Comparison of ENCODE assay signal across 9 cellular contexts in genomic region chr5:60883229-60883628, GRCh38. TPM values are rescaled to one million over a fixed set of nuclear protein-coding genes. Genes with fewer than 3 reads are reported as not detected.
A peak's percentile ranks its signal among the peaks of the same experiment; 100 is the strongest.
DNase-seq lines count a peak whose midpoint lies in the region; ATAC-seq, FAIRE-seq and TF ChIP-seq lines count a peak whose summit lies in the region.
"Had no signal": no experiment of that assay in that cellular context is flagged by ENCODE, and none has a peak within 500 bp of the region (broad histone marks: within the 10 kb centered on the region; RNA-seq: fewer than 3 reads in every experiment).

No MANE protein-coding gene starts in this region.

- no peak overlapping the region for H3K4me3 ChIP-seq in bronchial epithelial cell (ENCODE audit: low read depth, low read length)

- no peaks in the 10 kb centered on the region for H3K27me3 Mint-ChIP-seq in neural crest cell (ENCODE audit: low read depth)
- H3K27me3 Mint-ChIP-seq: activated T-cell treated with anti-CD3 and anti-CD28 coated beads, Interleukin-2, amount 50 U/mL, for 24 hours had no signal

- H3K27me3 ChIP-seq in bronchial epithelial cell (ENCODE audit: control insufficient read depth, insufficient read depth, low read length) = no peaks in the 10 kb centered on the region

- H3K27ac Mint-ChIP-seq in neural crest cell (ENCODE audit: unreplicated experiment) = no peak overlapping the region
- H3K27ac Mint-ChIP-seq: activated T-cell treated with anti-CD3 and anti-CD28 coated beads, Interleukin-2, amount 50 U/mL, for 24 hours had no signal

- H3K4me1 Mint-ChIP-seq in neural crest cell = no peaks in the 10 kb centered on the region

- peaks cover 48% of the 10 kb centered on the region for H3K36me3 Mint-ChIP-seq in neural crest cell (ENCODE audit: low read depth)

- TF ChIP-seq CTCF in GM10248 (IDR thresholded peaks at IDR 0.05; ENCODE audit: control extremely low read depth, extremely low read depth, low read depth, missing control alignments) (peak; percentile 31), bronchial epithelial cell (IDR thresholded peaks at IDR 0.05; ENCODE audit: insufficient read depth, low read length, severe bottlenecking) (peak; percentile 46), neural crest cell (conservative IDR thresholded peaks at IDR 0.05) (peak; percentile 55)

- POLR2A ChIA-PET in GM10248 (lab: Yijun Ruan, JAX) = no interaction called here

- FAIRE-seq in bronchial epithelial cell (lab: Jason Lieb, UNC) = no peak

- no peak for ATAC-seq in HG03571 (IDR thresholded peaks at IDR 0.05; ENCODE audit: unreplicated experiment)

- DNase-seq in GM10248 (ENCODE audit: extremely low spot score) (peak; percentile 29), LHCN-M2 (ENCODE audit: low read depth) (peak; percentile 7), bronchial epithelial cell (ENCODE audit: low read depth) (peak; percentile 38), neural crest cell (ENCODE audit: low read depth, low spot score) (no peak), SK-N-DZ (ENCODE audit: low spot score) (no peak)
- DNase-seq in activated CD4-positive, alpha-beta T cell treated with anti-CD3 and anti-CD28 coated beads for 48 hours = no peak
- DNase-seq: activated T-cell treated with anti-CD3 and anti-CD28 coated beads, Interleukin-2, amount 50 U/mL, for 24 hours; NCI-H2029 treated with DMSO at 0.1 percent for 48 hours had no signal

- CTCF ChIA-PET in GM10248 (lab: Yijun Ruan, JAX) = no interaction called here

- H3K36me3 ChIP-seq in bronchial epithelial cell (ENCODE audit: control insufficient read depth, insufficient read depth, low read length) = no peaks in the 10 kb centered on the region

- H3K9me3 Mint-ChIP-seq in neural crest cell = peaks cover 4% of the 10 kb centered on the region

- H3K4me3 Mint-ChIP-seq in neural crest cell = no peak overlapping the region
- H3K4me3 Mint-ChIP-seq: activated T-cell treated with anti-CD3 and anti-CD28 coated beads, Interleukin-2, amount 50 U/mL, for 24 hours had no signal

RNA-seq across cellular contexts. Expression of gene ELOVL7, which starts 39.2 kb away (rescaled TPM):
- total RNA-seq in LHCN-M2 (2014; rRNA removed) = not detected in 2 replicates
- polyA plus RNA-seq in LHCN-M2 (2012) = not detected
- 22.1 and 45.6 TPM in 2 replicates for total RNA-seq in bronchial epithelial cell
- total RNA-seq in neural crest cell = 0.42 and 0.96 TPM in 2 replicates
- 1.6 and 2.8 TPM in 2 replicates for polyA plus RNA-seq in SK-N-DZ (2014; cell fraction: cytosol; rRNA removed)
- 1.4 and 3.2 TPM in 2 replicates for polyA plus RNA-seq in SK-N-DZ (2014; cell fraction: nucleus; rRNA removed)

Comparison
In these comparisons a context has a peak if more than half of its experiments do, and no peak if none do; other contexts are left out.
1. DNase-seq: peak in GM10248 (single experiment), LHCN-M2 (single experiment) and bronchial epithelial cell (single experiment); none in neural crest cell (single experiment), activated CD4-positive, alpha-beta T cell treated with anti-CD3 and anti-CD28 coated beads for 48 hours (single experiment) and SK-N-DZ (single experiment).
2. RNA of gene ELOVL7, which starts 39.2 kb away (total RNA-seq): 22.1 to 45.6 TPM in bronchial epithelial cell; 0.42 to 0.96 TPM in neural crest cell and not detected in LHCN-M2; every median in the first group is over 10 times any median in the second.
3. Peak in every context shown above with its lines, with median percentiles within 50 percentile points of each other: CTCF ChIP-seq.